ENCODE assay signal across 8 cellular contexts in the genomic region with DNA sequence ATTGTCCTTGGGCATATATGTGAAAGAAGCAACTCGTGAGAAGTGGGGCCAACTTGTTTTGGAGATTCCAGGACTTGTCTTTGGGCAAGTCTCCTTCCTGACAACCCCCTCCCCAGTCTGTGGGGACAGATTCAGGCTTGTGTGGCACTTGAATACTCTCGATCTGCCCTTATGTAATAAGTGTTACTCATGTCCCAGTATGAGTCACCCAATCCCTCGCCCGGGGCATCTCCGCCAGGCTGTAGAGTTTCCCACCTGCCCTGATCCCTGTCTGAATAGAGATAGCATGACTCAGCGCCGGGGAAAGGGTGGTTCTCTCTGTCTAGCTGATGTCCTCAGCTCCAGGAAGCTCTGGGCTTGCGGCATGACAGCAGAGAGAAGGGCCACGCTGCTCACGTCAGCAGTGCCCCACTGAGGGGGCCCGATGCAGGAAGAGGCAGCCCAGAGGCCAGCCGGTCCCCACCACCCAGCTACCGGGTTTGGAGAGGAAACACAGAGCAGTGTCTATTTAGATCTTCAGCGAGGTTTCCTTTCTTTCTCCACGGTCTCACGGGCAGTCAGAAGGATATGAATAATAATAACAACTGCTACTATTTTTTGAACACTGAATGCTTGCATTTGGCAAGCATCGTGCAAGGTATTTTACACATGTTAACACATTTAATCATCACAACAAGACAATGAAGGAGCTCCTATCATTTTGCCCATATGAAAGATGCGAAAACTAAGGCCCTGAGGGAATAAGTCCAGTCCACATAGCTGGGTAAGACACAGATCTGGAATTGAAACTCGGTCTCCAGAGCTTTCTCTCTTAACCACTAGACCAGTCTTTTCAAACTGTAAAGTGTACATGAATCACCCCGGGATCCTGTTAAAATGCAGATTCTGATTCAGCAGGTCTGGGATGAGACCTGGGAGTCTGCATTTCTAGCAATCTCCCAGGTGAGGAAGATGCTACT.
DNase-seq lines count a peak whose midpoint lies in the region; ATAC-seq and TF ChIP-seq lines count a peak whose summit lies in the region.

No MANE protein-coding gene starts in this region.

- no peaks in the 10 kb centered on the region for H3K36me3 ChIP-seq in adrenal gland (replicated peaks in 1 of 2)

- H3K4me3 ChIP-seq in adrenal gland = no peak overlapping the region

- H3K9me3 ChIP-seq in adrenal gland (replicated peaks in 1 of 3) = no peaks in the 10 kb centered on the region

- no peaks in the 10 kb centered on the region for H3K4me1 ChIP-seq in adrenal gland (replicated peaks in 1 of 2)

- intact Hi-C loops in adrenal gland (cut with DNase I) = no loop called here

- DNase-seq in SK-N-DZ (ENCODE audit: low spot score) = peak; percentile 21
- peak; percentile 69 to 92 (median 86) for DNase-seq in adrenal gland
- peak; percentile 20 for DNase-seq in iPS DF 19.7 (ENCODE audit: low read depth, low spot score)
- DNase-seq in stimulated activated CD4-positive, alpha-beta T cell treated with anti-CD3 and anti-CD28 coated beads, Interleukin-2, amount 100 ng/mL, for 4 hours (ENCODE audit: low read depth) = peak; percentile 43

- peak overlapping the region in 1 of 5 donors; percentile 5 for H3K27ac ChIP-seq in adrenal gland

- WGBS in adrenal gland, 4 donors = 40 to 50% (median 44%) methylated on average over 11 to 20 of the region's 20 CpGs

- no peak for TF ChIP-seq CTCF in adrenal gland (IDR thresholded peaks at IDR 0.05)

- no peak for TF ChIP-seq POLR2A in adrenal gland (IDR thresholded peaks at IDR 0.05)

- no peaks in the 10 kb centered on the region for H3K27me3 ChIP-seq in adrenal gland

- peak; percentile 76 for ATAC-seq in GM18508 (IDR thresholded peaks at IDR 0.05; ENCODE audit: insufficient read depth, unreplicated experiment)
- peak; percentile 61 for ATAC-seq in HG03097 (IDR thresholded peaks at IDR 0.05; ENCODE audit: low FRiP score, unreplicated experiment)
- ATAC-seq in HG03025 (IDR thresholded peaks at IDR 0.05; ENCODE audit: low FRiP score, unreplicated experiment) = no peak
- ATAC-seq in GM21528 (IDR thresholded peaks at IDR 0.05; ENCODE audit: low FRiP score, unreplicated experiment) = no peak

Comparison
In these comparisons a context has a peak if more than half of its experiments do, and no peak if none do; other contexts are left out.
1. ATAC-seq: peak in GM18508 (single experiment) and HG03097 (single experiment); none in HG03025 (single experiment) and GM21528 (single experiment).
2. DNase-seq: peak in every context shown above with its lines; median percentile 86 in adrenal gland; 43 in stimulated activated CD4-positive, alpha-beta T cell treated with anti-CD3 and anti-CD28 coated beads, Interleukin-2, amount 100 ng/mL, for 4 hours; 21 in SK-N-DZ; 20 in iPS DF 19.7.